ENCODE assay signal across 7 cellular contexts in the genomic region with DNA sequence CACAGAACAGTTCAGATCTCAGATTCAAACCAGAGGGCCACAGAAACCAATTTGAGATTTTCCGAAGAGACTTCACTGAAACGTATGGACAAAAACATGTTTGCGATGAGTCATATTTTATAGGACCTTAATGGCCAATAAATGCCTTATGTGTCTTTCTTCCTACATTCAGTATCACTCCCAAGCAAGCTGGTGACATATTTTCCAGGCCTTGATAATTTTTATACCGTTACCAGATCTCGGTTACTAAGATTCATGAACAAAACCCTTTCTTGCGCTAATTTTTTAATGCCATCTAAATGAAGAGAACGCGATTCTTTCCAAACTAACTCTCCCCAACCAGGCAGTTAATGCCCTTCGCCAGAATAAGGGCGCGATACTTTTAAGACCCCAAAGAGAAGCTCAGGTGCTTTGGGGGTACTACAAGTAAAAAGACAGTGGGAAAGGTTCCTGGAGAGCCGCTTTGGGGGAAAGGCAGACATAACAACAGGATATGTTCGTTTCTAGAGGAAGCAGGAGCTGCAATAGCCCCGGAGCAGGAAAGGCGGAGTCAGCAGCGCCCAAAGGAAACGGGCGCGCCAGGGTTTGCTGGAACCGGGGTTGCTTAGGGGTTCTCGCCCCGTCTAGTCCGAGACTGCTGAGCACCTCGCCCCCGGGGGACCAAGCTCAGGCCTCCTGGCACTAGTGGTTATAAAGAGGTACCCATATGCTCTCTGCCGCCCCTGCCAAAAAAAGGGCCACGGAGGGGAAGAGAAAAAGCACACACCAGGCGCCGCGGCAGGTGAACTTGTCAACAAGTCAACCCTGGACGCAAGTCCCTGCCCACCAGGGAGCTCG. TPM values are rescaled to one million over a fixed set of nuclear protein-coding genes. Genes with fewer than 3 reads are reported as not detected.
DNase-seq lines count a peak whose midpoint lies in the region; ATAC-seq and TF ChIP-seq lines count a peak whose summit lies in the region.

No MANE protein-coding gene starts in this region.

- ATAC-seq in HG02610 (IDR thresholded peaks at IDR 0.05; ENCODE audit: unreplicated experiment) = peak; percentile 15
- no peak for ATAC-seq in HG03108 (IDR thresholded peaks at IDR 0.05; ENCODE audit: unreplicated experiment)

- DNase-seq in GM06990 (ENCODE audit: extremely low read depth, insufficient read length) (no peak), NCI-H226 (peak; percentile 60), cardiac muscle cell (ENCODE audit: low read depth in 1 of 2, low spot score in 1 of 2) (peak; percentile 2 to 46), osteoblast (ENCODE audit: insufficient read length, low spot score, missing footprints) (peak; percentile 53)
- DNase-seq in activated naive CD8-positive, alpha-beta T cell treated with anti-CD3 and anti-CD28 coated beads for 36 hours = peak; percentile 10

- peak overlapping the region; percentile 88 for H2AFZ ChIP-seq in osteoblast (ENCODE audit: low read length)

- no peaks in the 10 kb centered on the region; the same call in 1 of the 2 replicates for H3K27me3 ChIP-seq in GM06990 (replicated peaks; ENCODE audit: control insufficient read depth, insufficient read depth, low read length)
- H3K27me3 ChIP-seq in cardiac muscle cell = peaks cover 43% of the 10 kb centered on the region
- H3K27me3 ChIP-seq in osteoblast (ENCODE audit: insufficient read depth, low read length) = peaks cover 39% of the 10 kb centered on the region

- peak overlapping the region; percentile 75 for H3K4me2 ChIP-seq in osteoblast (ENCODE audit: insufficient read depth, low read length)

- TF ChIP-seq CTCF in GM06990 (IDR thresholded peaks at IDR 0.05; ENCODE audit: insufficient read depth, low read length, poor library complexity, severe bottlenecking) = no peak
- TF ChIP-seq CTCF in cardiac muscle cell (IDR thresholded peaks at IDR 0.05; ENCODE audit: low read depth, low read length) = no peak
- no peak for TF ChIP-seq CTCF in osteoblast (IDR thresholded peaks at IDR 0.05; ENCODE audit: extremely low read depth, low read depth, low read length)

- H3K4me3 Mint-ChIP-seq in activated naive CD8-positive, alpha-beta T cell treated with anti-CD3 and anti-CD28 coated beads for 36 hours = peak overlapping the region; percentile 76

- peaks cover 64% of the 10 kb centered on the region for H3K27me3 Mint-ChIP-seq in activated naive CD8-positive, alpha-beta T cell treated with anti-CD3 and anti-CD28 coated beads for 36 hours

- H3K9me3 Mint-ChIP-seq in activated naive CD8-positive, alpha-beta T cell treated with anti-CD3 and anti-CD28 coated beads for 36 hours = no peaks in the 10 kb centered on the region

- no peaks in the 10 kb centered on the region for H3K4me1 ChIP-seq in cardiac muscle cell (ENCODE audit: low read depth)
- H3K4me1 ChIP-seq in osteoblast (ENCODE audit: insufficient read depth, low read length) = no peaks in the 10 kb centered on the region

- H3K9me3 ChIP-seq in cardiac muscle cell (ENCODE audit: low read depth) = no peaks in the 10 kb centered on the region
- no peaks in the 10 kb centered on the region for H3K9me3 ChIP-seq in osteoblast (ENCODE audit: low read depth, low read length)

- H3K36me3 ChIP-seq in GM06990 (ENCODE audit: control insufficient read depth, insufficient read depth, low read length) (no peaks in the 10 kb centered on the region), cardiac muscle cell (no peaks in the 10 kb centered on the region), osteoblast (ENCODE audit: insufficient read depth, low read length) (no peaks in the 10 kb centered on the region)

- peak overlapping the region; percentile 73 for H3K4me3 ChIP-seq in GM06990 (replicated peaks; ENCODE audit: low read depth, low read length)
- peak overlapping the region; percentile 95 for H3K4me3 ChIP-seq in cardiac muscle cell
- H3K4me3 ChIP-seq in osteoblast (ENCODE audit: insufficient read depth, low read length) = peak overlapping the region; percentile 66

- H3K36me3 Mint-ChIP-seq in activated naive CD8-positive, alpha-beta T cell treated with anti-CD3 and anti-CD28 coated beads for 36 hours = no peaks in the 10 kb centered on the region

- H3K27ac ChIP-seq in cardiac muscle cell = no peak overlapping the region
- no peak overlapping the region for H3K27ac ChIP-seq in osteoblast (ENCODE audit: low read depth, low read length)

- H3K4me1 Mint-ChIP-seq in activated naive CD8-positive, alpha-beta T cell treated with anti-CD3 and anti-CD28 coated beads for 36 hours = peaks cover 8% of the 10 kb centered on the region

- H3K27ac Mint-ChIP-seq in activated naive CD8-positive, alpha-beta T cell treated with anti-CD3 and anti-CD28 coated beads for 36 hours = no peak overlapping the region

- H4K20me1 ChIP-seq in osteoblast (ENCODE audit: insufficient read depth, low read length) = no peaks in the 10 kb centered on the region

- H3K79me2 ChIP-seq in osteoblast (ENCODE audit: insufficient read depth, low read length) = no peaks in the 10 kb centered on the region

RNA-seq across cellular contexts. Expression of a gene that starts 0.9 kb away (rescaled TPM):
- under 1 TPM; 0.62 to 0.96 TPM for total RNA-seq in activated naive CD8-positive, alpha-beta T cell treated with anti-CD3 and anti-CD28 coated beads for 36 hours
- 7.7 and 60.7 TPM in 2 replicates for total RNA-seq in cardiac muscle cell
- polyA plus RNA-seq in cardiac muscle cell = 22.2 and 34.8 TPM in 2 replicates
- total RNA-seq in osteoblast = 1.2 and 2.2 TPM in 2 replicates
